In the genomic region with DNA sequence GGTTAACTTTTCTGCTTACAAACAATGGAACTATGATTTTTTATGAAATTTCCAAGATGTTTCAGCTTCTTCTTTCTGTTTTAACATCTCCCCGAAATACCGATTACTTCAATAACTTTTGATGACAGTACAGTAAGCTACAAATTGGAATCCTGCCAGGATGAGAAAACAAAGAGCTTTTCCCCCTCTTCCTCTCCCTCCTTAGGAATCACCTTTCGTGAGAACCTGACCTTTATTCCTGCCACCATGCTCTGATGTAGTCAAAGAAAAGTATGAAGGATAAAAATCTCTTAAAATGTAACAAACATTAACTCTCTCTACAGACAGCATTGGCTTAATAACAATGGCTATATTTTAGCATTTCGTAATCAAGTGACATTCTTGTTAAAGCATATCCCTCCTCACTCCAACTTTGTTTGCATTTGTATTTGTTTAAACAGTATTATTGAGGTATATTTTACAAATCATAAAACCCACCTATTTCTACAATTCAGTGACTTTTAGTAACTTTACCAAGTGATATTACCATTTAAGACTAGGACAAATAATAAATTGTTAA, we compare ENCODE assay signal across 2 cellular contexts.
A peak's percentile ranks its signal among the peaks of the same experiment; 100 is the strongest.
TF ChIP-seq lines count a peak whose summit lies in the region.

No MANE protein-coding gene starts in this region.

TF ChIP-seq in A549, 52 proteins besides CTCF, POLR2A, EP300 and RAD21:
- TF ChIP-seq CHD2 (IDR thresholded peaks at IDR 0.05; ENCODE audit: low read length, partially characterized antibody) (no peak), FOSB (CRISPR knock-in tag; IDR thresholded peaks at IDR 0.05) (no peak), ZSCAN20 (CRISPR knock-in tag; IDR thresholded peaks at IDR 0.05) (no peak), CBX8 (IDR thresholded peaks at IDR 0.05) (no peak), NPAS2 (CRISPR knock-in tag; IDR thresholded peaks at IDR 0.05; ENCODE audit: borderline replicate concordance) (no peak), ZC3H11A (IDR thresholded peaks at IDR 0.05) (no peak), CEBPB (IDR thresholded peaks at IDR 0.05) (peak in 1 of 2 experiments; percentile 60; a peak in 2 of 4 replicates), ESRRA (IDR thresholded peaks at IDR 0.05; ENCODE audit: borderline replicate concordance, low read length) (no peak), GATA3 (IDR thresholded peaks at IDR 0.05; ENCODE audit: borderline replicate concordance) (peak; percentile 33; the same call in 1 of the 2 replicates)
- TF ChIP-seq, protein P1, sequence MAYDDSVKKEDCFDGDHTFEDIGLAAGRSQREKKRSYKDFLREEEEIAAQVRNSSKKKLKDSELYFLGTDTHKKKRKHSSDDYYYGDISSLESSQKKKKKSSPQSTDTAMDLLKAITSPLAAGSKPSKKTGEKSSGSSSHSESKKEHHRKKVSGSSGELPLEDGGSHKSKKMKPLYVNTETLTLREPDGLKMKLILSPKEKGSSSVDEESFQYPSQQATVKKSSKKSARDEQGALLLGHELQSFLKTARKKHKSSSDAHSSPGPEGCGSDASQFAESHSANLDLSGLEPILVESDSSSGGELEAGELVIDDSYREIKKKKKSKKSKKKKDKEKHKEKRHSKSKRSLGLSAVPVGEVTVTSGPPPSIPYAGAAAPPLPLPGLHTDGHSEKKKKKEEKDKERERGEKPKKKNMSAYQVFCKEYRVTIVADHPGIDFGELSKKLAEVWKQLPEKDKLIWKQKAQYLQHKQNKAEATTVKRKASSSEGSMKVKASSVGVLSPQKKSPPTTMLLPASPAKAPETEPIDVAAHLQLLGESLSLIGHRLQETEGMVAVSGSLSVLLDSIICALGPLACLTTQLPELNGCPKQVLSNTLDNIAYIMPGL (CRISPR knock-in tag; IDR thresholded peaks at IDR 0.05; ENCODE audit: borderline replicate concordance): no peak
- TF ChIP-seq, protein P2, sequence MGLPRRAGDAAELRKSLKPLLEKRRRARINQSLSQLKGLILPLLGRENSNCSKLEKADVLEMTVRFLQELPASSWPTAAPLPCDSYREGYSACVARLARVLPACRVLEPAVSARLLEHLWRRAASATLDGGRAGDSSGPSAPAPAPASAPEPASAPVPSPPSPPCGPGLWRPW (IDR thresholded peaks at IDR 0.05): no peak
- TF ChIP-seq, protein P3, sequence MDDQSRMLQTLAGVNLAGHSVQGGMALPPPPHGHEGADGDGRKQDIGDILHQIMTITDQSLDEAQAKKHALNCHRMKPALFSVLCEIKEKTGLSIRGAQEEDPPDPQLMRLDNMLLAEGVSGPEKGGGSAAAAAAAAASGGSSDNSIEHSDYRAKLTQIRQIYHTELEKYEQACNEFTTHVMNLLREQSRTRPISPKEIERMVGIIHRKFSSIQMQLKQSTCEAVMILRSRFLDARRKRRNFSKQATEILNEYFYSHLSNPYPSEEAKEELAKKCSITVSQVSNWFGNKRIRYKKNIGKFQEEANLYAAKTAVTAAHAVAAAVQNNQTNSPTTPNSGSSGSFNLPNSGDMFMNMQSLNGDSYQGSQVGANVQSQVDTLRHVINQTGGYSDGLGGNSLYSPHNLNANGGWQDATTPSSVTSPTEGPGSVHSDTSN (IDR thresholded peaks at IDR 0.05): no peak
- TF ChIP-seq, protein P4, sequence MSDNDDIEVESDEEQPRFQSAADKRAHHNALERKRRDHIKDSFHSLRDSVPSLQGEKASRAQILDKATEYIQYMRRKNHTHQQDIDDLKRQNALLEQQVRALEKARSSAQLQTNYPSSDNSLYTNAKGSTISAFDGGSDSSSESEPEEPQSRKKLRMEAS (IDR thresholded peaks at IDR 0.05): no peak

TF ChIP-seq in IMR-90, 13 proteins besides CTCF, POLR2A, EP300 and RAD21:
- TF ChIP-seq MAFK (IDR thresholded peaks at IDR 0.05; ENCODE audit: low read depth, low read length) (no peak), CEBPB (IDR thresholded peaks at IDR 0.05; ENCODE audit: low read depth, low read length) (peak; percentile 59)
